Comparison of ENCODE assay signal across 8 cellular contexts in the genomic region with DNA sequence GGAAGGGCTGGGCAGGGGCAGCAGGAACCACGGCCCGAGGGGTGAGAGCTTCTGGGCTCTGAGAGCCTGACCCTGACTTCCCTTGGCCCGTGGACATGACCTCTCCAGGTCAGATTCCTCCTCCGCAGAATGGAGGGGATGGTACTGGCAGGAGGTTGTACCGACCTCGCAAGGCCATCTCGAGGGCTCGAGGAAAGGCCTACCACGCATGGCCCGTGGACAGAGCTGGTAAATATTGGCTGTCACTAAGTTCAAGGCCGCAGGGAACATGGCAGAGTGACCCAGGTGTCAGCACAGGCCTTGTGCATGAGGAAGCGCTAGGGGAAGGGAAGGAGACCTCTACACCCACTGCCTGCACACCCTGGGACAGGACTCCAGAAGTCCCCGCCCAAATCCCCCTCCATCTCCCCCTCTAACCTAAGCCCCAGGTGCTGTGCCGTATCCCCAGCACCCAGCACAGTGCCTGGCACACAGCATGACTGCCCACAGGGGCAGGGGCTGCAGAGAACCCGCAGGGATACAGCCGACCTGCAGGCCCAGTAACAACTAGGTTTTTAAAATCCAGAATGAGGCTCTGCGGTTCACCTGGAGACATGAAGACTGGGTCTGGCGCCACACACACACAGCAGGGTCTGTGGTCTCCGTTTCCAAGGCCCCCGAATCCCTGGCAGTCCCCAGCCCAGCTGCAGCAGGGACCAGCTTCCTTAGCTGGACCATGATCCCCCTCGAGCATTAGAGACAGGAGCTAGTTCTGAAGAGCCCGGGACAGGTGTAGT. TPM values are rescaled to one million over a fixed set of nuclear protein-coding genes. Genes with fewer than 3 reads are reported as not detected.
A peak's percentile ranks its signal among the peaks of the same experiment; 100 is the strongest.
DNase-seq lines count a peak whose midpoint lies in the region; ATAC-seq, FAIRE-seq and TF ChIP-seq lines count a peak whose summit lies in the region.

No MANE protein-coding gene starts in this region.

- H3K9me3 Mint-ChIP-seq in T-helper 2 cell treated with Interferon-gamma antibody and Interleukin-4, amounts not matched to agents 5 μg/mL and 100 μg/mL, for 36 hours = no peaks in the 10 kb centered on the region
- H3K9me3 Mint-ChIP-seq in activated naive CD8-positive, alpha-beta T cell treated with anti-CD3 and anti-CD28 coated beads, Interleukin-2, amount 50 U/mL, for 24 hours = no peaks in the 10 kb centered on the region

- H3K4me1 ChIP-seq in liver (ENCODE audit: control insufficient read depth in 4 of 4, insufficient read depth in 4 of 4, low read length in 3 of 4) (peaks cover 5 to 17% (median 10%) of the 10 kb centered on the region in 4 donors), subcutaneous abdominal adipose tissue (ENCODE audit: control insufficient read depth in 5 of 5, insufficient read depth in 5 of 5, low read length in 5 of 5) (peaks cover 2 to 25% (median 22%) of the 10 kb centered on the region in 5 donors), small intestine (ENCODE audit: control insufficient read depth in 2 of 2, insufficient read depth in 1 of 2, low read depth in 1 of 2, low read length in 1 of 2) (no peaks in the 10 kb centered on the region)

- peaks cover 3% of the 10 kb centered on the region for H3K36me3 Mint-ChIP-seq in T-helper 2 cell treated with Interferon-gamma antibody and Interleukin-4, amounts not matched to agents 5 μg/mL and 100 μg/mL, for 36 hours (ENCODE audit: low read depth)
- peaks cover 3% of the 10 kb centered on the region for H3K36me3 Mint-ChIP-seq in activated naive CD8-positive, alpha-beta T cell treated with anti-CD3 and anti-CD28 coated beads, Interleukin-2, amount 50 U/mL, for 24 hours (ENCODE audit: low read depth)

- H3K4me3 Mint-ChIP-seq in T-helper 2 cell treated with Interferon-gamma antibody and Interleukin-4, amounts not matched to agents 5 μg/mL and 100 μg/mL, for 36 hours = peak overlapping the region; percentile 36
- H3K4me3 Mint-ChIP-seq in activated naive CD8-positive, alpha-beta T cell treated with anti-CD3 and anti-CD28 coated beads, Interleukin-2, amount 50 U/mL, for 24 hours = no peak overlapping the region

- H3K27ac Mint-ChIP-seq in T-helper 2 cell treated with Interferon-gamma antibody and Interleukin-4, amounts not matched to agents 5 μg/mL and 100 μg/mL, for 36 hours = peak overlapping the region; percentile 78
- peak overlapping the region; percentile 39 for H3K27ac Mint-ChIP-seq in activated naive CD8-positive, alpha-beta T cell treated with anti-CD3 and anti-CD28 coated beads, Interleukin-2, amount 50 U/mL, for 24 hours

- peaks cover 25% of the 10 kb centered on the region for H3K4me1 Mint-ChIP-seq in T-helper 2 cell treated with Interferon-gamma antibody and Interleukin-4, amounts not matched to agents 5 μg/mL and 100 μg/mL, for 36 hours (ENCODE audit: low read depth)
- peaks cover 33% of the 10 kb centered on the region for H3K4me1 Mint-ChIP-seq in activated naive CD8-positive, alpha-beta T cell treated with anti-CD3 and anti-CD28 coated beads, Interleukin-2, amount 50 U/mL, for 24 hours

- no peak for FAIRE-seq in small intestine (lab: Jason Lieb, UNC)

- no peak for TF ChIP-seq CTCF in liver (IDR thresholded peaks at IDR 0.05; ENCODE audit: low read depth, low read length, missing input control)

- no peak for DNase-seq in T-helper 2 cell treated with Interferon-gamma antibody and Interleukin-4, amounts not matched to agents 5 μg/mL and 100 μg/mL, for 36 hours (ENCODE audit: low spot score)
- DNase-seq in T-helper 2 cell = no peak
- no peak for DNase-seq in activated naive CD8-positive, alpha-beta T cell treated with anti-CD3 and anti-CD28 coated beads, Interleukin-2, amount 50 U/mL, for 24 hours
- DNase-seq in UCSD-AML1 (lab: John Stamatoyannopoulos, UW; ENCODE audit: unreplicated experiment) = no peak
- no peak for DNase-seq in small intestine
- DNase-seq in NCI-H146 treated with DMSO at 0.1 percent for 48 hours (lab: John Stamatoyannopoulos, UW; ENCODE audit: unreplicated experiment) = no peak

- no peaks in the 10 kb centered on the region for H3K9me3 ChIP-seq in liver (ENCODE audit: control insufficient read depth in 4 of 4, low read length in 3 of 4)
- no peaks in the 10 kb centered on the region for H3K9me3 ChIP-seq in subcutaneous abdominal adipose tissue (ENCODE audit: control insufficient read depth in 5 of 5, low read length in 5 of 5)
- H3K9me3 ChIP-seq in small intestine (ENCODE audit: control insufficient read depth, low read depth) = no peaks in the 10 kb centered on the region

- H3K27ac ChIP-seq in liver (ENCODE audit: low read depth in 1 of 2, low read length in 2 of 2) (peak overlapping the region; percentile 50 to 61), subcutaneous abdominal adipose tissue (ENCODE audit: low read depth, low read length) (peak overlapping the region; percentile 23), small intestine (ENCODE audit: low read depth in 1 of 2, low read length in 1 of 2) (peak overlapping the region in 1 of 2 donors; percentile 61)

- no peak overlapping the region for H3K9ac ChIP-seq in liver (ENCODE audit: low read depth in 1 of 2, low read length in 2 of 2)
- peak overlapping the region in 3 of 5 donors; percentile 29 to 65 (median 51) for H3K9ac ChIP-seq in subcutaneous abdominal adipose tissue (ENCODE audit: low read length in 5 of 5)

- H3K27me3 Mint-ChIP-seq in T-helper 2 cell treated with Interferon-gamma antibody and Interleukin-4, amounts not matched to agents 5 μg/mL and 100 μg/mL, for 36 hours (ENCODE audit: low read depth) = peaks cover 27% of the 10 kb centered on the region
- no peaks in the 10 kb centered on the region for H3K27me3 Mint-ChIP-seq in activated naive CD8-positive, alpha-beta T cell treated with anti-CD3 and anti-CD28 coated beads, Interleukin-2, amount 50 U/mL, for 24 hours

- no peak for ATAC-seq in activated naive CD8-positive, alpha-beta T cell treated with anti-CD3 and anti-CD28 coated beads, Interleukin-2, amount 50 U/mL, for 24 hours

- TF ChIP-seq RAD21 in liver (IDR thresholded peaks at IDR 0.05) = no peak

- no peaks in the 10 kb centered on the region for H3K27me3 ChIP-seq in liver (ENCODE audit: control insufficient read depth in 4 of 4, insufficient read depth in 4 of 4, low read length in 3 of 4)
- peaks cover 0 to 4% (median 2%) of the 10 kb centered on the region in 5 donors for H3K27me3 ChIP-seq in subcutaneous abdominal adipose tissue (ENCODE audit: control insufficient read depth in 5 of 5, insufficient read depth in 4 of 5, low read length in 5 of 5)
- H3K27me3 ChIP-seq in small intestine (ENCODE audit: control insufficient read depth in 2 of 2, insufficient read depth in 2 of 2, low read length in 2 of 2) = no peaks in the 10 kb centered on the region

- H3K36me3 ChIP-seq in liver (ENCODE audit: control insufficient read depth in 4 of 4, insufficient read depth in 3 of 4, low read depth in 1 of 4, low read length in 3 of 4) (no peaks in the 10 kb centered on the region), subcutaneous abdominal adipose tissue (ENCODE audit: control insufficient read depth in 5 of 5, insufficient read depth in 5 of 5, low read length in 5 of 5) (no peaks in the 10 kb centered on the region), small intestine (ENCODE audit: control insufficient read depth in 2 of 2, insufficient read depth in 2 of 2, low read length in 2 of 2) (no peaks in the 10 kb centered on the region)

- H3K4me3 ChIP-seq in liver (ENCODE audit: low read depth in 1 of 3, low read length in 3 of 3) (no peak overlapping the region), subcutaneous abdominal adipose tissue (ENCODE audit: low read depth in 1 of 5, low read length in 5 of 5) (peak overlapping the region in 3 of 5 donors; percentile 44 to 60 (median 48)), small intestine (ENCODE audit: low read depth in 1 of 2, low read length in 2 of 2) (no peak overlapping the region)

- WGBS in liver = 54% methylated on average over 22 of the region's 22 CpGs
- WGBS in small intestine, 3 donors = 82 to 85% (median 82%) methylated on average over 22 of the region's 22 CpGs

TF ChIP-seq in liver, 16 proteins besides CTCF, POLR2A, EP300 and RAD21 (continues in another document):
- TF ChIP-seq HNF4A (conservative IDR thresholded peaks at IDR 0.05) (peak in 1 of 2 donors; percentile 20), RXRA (IDR thresholded peaks at IDR 0.05) (peak; percentile 24 to 41), FOXA1 (IDR thresholded peaks at IDR 0.05) (no peak), JUND (IDR thresholded peaks at IDR 0.05) (no peak), TAF1 (conservative IDR thresholded peaks at IDR 0.05) (no peak), GABPA (IDR thresholded peaks at IDR 0.05 in 1 of 2, conservative IDR thresholded peaks at IDR 0.05 in 1 of 2) (no peak), YY1 (IDR thresholded peaks at IDR 0.05) (no peak), EGR1 (IDR thresholded peaks at IDR 0.05; ENCODE audit: low read depth in 2 of 2) (no peak), NR2F2 (IDR thresholded peaks at IDR 0.05) (peak; percentile 94), SP1 (IDR thresholded peaks at IDR 0.05) (peak; percentile 3)
- TF ChIP-seq, protein P1, sequence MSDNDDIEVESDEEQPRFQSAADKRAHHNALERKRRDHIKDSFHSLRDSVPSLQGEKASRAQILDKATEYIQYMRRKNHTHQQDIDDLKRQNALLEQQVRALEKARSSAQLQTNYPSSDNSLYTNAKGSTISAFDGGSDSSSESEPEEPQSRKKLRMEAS (IDR thresholded peaks at IDR 0.05) = no peak

RNA-seq across cellular contexts. Expression of a gene that starts 54.8 kb away (rescaled TPM):
- 10 to 100 TPM; 48.2 to 52.3 TPM for total RNA-seq in liver
- polyA plus RNA-seq in liver = 10 to 100 TPM; 33.5 to 39.6 TPM
- polyA plus RNA-seq in small intestine = 10 to 100 TPM; 59.6 to 77.2 (median 71.3) TPM

Comparison
In these comparisons a context has a peak if more than half of its experiments do, and no peak if none do; other contexts are left out.
1. H3K4me3 ChIP-seq: peak in subcutaneous abdominal adipose tissue (3 of 5); none in liver (0 of 3) and small intestine (0 of 2).
2. H3K9ac ChIP-seq: peak in subcutaneous abdominal adipose tissue (3 of 5); none in liver (0 of 2).